Comparison of ENCODE assay signal across 10 cellular contexts in the genomic region with DNA sequence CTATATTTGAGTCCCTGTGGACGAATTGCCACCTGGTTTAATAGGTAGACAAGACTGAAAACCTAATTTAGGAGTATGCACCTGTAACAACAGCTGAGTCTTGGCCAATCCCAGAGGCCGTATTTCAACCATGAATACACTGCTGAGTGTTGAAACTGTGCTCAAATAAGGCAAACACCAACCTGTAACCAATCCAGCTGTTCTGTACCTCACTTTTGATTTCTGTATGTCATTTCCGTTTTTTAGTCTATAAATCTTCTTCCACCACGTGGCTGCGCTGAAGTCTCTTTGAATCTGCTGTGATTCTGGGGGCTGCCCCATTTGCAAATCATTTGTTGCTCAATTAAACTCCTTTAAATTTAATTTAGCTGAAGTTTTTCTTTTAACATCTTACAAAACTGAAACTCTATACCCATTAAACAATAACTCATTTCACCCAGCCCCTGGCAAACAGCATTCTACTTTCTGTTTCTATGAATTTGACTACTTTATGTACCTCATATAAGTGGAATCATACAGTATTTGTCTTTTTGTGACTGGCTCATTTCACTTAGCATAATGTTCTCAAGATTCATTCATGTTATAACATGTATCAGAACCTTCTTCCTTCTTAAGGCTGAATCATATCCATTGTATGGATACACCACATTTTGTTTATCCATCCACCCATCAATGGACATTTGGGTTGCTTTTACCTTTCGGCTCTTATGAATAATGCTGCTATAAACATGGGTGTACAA. TPM values are rescaled to one million over a fixed set of nuclear protein-coding genes. Genes with fewer than 3 reads are reported as not detected.
DNase-seq lines count a peak whose midpoint lies in the region; ATAC-seq and TF ChIP-seq lines count a peak whose summit lies in the region.
"Had no signal": no experiment of that assay in that cellular context is flagged by ENCODE, and none has a peak within 500 bp of the region (broad histone marks: within the 10 kb centered on the region; RNA-seq: fewer than 3 reads in every experiment).

No MANE protein-coding gene starts in this region.

- H3K27ac Mint-ChIP-seq in activated CD4-positive, alpha-beta T cell treated with anti-CD3 and anti-CD28 coated beads for 36 hours: peak overlapping the region; percentile 84
- H3K27ac Mint-ChIP-seq in activated CD8-positive, alpha-beta T cell treated with anti-CD3 and anti-CD28 coated beads, Interleukin-2, amount 10 ng/mL, durations not matched to agents 7 days and 5 days: peak overlapping the region; percentile 6
- peak overlapping the region; percentile 37 for H3K27ac Mint-ChIP-seq in stimulated activated effector memory CD8-positive, alpha-beta T cell treated with anti-CD3 and anti-CD28 coated beads, Interleukin-12 subunit alpha, Interleukin-12 subunit beta, amount 100 ng/mL, for 72 hours
- no peak overlapping the region for H3K27ac Mint-ChIP-seq in mesothelial cell of epicardium

- intact Hi-C loops in activated CD4-positive, alpha-beta T cell treated with anti-CD3 and anti-CD28 coated beads for 36 hours (cut with DNase I, micrococcal nuclease): no loop called here

- no peaks in the 10 kb centered on the region for H3K36me3 Mint-ChIP-seq in activated CD4-positive, alpha-beta T cell treated with anti-CD3 and anti-CD28 coated beads for 36 hours (ENCODE audit: low read depth)
- no peaks in the 10 kb centered on the region for H3K36me3 Mint-ChIP-seq in activated CD8-positive, alpha-beta T cell treated with anti-CD3 and anti-CD28 coated beads, Interleukin-2, amount 10 ng/mL, durations not matched to agents 7 days and 5 days (ENCODE audit: low read depth)
- H3K36me3 Mint-ChIP-seq in stimulated activated effector memory CD8-positive, alpha-beta T cell treated with anti-CD3 and anti-CD28 coated beads, Interleukin-12 subunit alpha, Interleukin-12 subunit beta, amount 100 ng/mL, for 72 hours: no peaks in the 10 kb centered on the region
- no peaks in the 10 kb centered on the region for H3K36me3 Mint-ChIP-seq in mesothelial cell of epicardium

- peak; percentile 66 for DNase-seq in activated CD4-positive, alpha-beta T cell treated with anti-CD3 and anti-CD28 coated beads for 36 hours
- DNase-seq in activated CD4-positive, alpha-beta T cell treated with anti-CD3 and anti-CD28 coated beads for 1 hour: no peak
- DNase-seq in activated CD8-positive, alpha-beta T cell treated with anti-CD3 and anti-CD28 coated beads, Interleukin-2, amount 10 ng/mL, durations not matched to agents 7 days and 5 days: peak; percentile 33
- DNase-seq in stimulated activated effector memory CD8-positive, alpha-beta T cell treated with anti-CD3 and anti-CD28 coated beads, Interleukin-12 subunit alpha, Interleukin-12 subunit beta, amount 100 ng/mL, for 72 hours (ENCODE audit: low spot score in 2 of 2): no peak
- DNase-seq in AG08395 (ENCODE audit: low spot score) (no peak), mesothelial cell of epicardium (ENCODE audit: low spot score in 2 of 2, unreplicated experiment in 2 of 2) (no peak), inferior parietal cortex (ENCODE audit: extremely low spot score) (no peak)
- DNase-seq: NCI-H1930 had no signal

- POLR2A ChIA-PET in activated CD4-positive, alpha-beta T cell treated with anti-CD3 and anti-CD28 coated beads for 36 hours (lab: Charles Lee): interaction anchor here (0.6 to 1.3 kb wide), 3 partner anchors 78 to 400 kb away, joined by 3 to 4 read pairs (median 3); no protein-coding TSS in a partner anchor
- POLR2A ChIA-PET in activated CD8-positive, alpha-beta T cell treated with anti-CD3 and anti-CD28 coated beads, Interleukin-2, amount 10 ng/mL, durations not matched to agents 7 days and 5 days (lab: Charles Lee): no interaction called here

- H3K4me1 Mint-ChIP-seq in activated CD4-positive, alpha-beta T cell treated with anti-CD3 and anti-CD28 coated beads for 36 hours: peaks cover 28% of the 10 kb centered on the region
- peaks cover 12% of the 10 kb centered on the region for H3K4me1 Mint-ChIP-seq in activated CD8-positive, alpha-beta T cell treated with anti-CD3 and anti-CD28 coated beads, Interleukin-2, amount 10 ng/mL, durations not matched to agents 7 days and 5 days (ENCODE audit: low read depth)
- H3K4me1 Mint-ChIP-seq in stimulated activated effector memory CD8-positive, alpha-beta T cell treated with anti-CD3 and anti-CD28 coated beads, Interleukin-12 subunit alpha, Interleukin-12 subunit beta, amount 100 ng/mL, for 72 hours: peaks cover 7% of the 10 kb centered on the region
- H3K4me1 Mint-ChIP-seq in mesothelial cell of epicardium: peaks cover 5% of the 10 kb centered on the region
- H3K4me1 Mint-ChIP-seq: neural crest cell had no signal

- ATAC-seq in activated CD4-positive, alpha-beta T cell treated with anti-CD3 and anti-CD28 coated beads for 36 hours: peak; percentile 87
- ATAC-seq in HG03039 (IDR thresholded peaks at IDR 0.05; ENCODE audit: unreplicated experiment): peak; percentile 61
- ATAC-seq in activated CD8-positive, alpha-beta T cell treated with anti-CD3 and anti-CD28 coated beads, Interleukin-2, amount 10 ng/mL, durations not matched to agents 7 days and 5 days: peak; percentile 48
- peak; percentile 80 for ATAC-seq in stimulated activated effector memory CD8-positive, alpha-beta T cell treated with anti-CD3 and anti-CD28 coated beads, Interleukin-12 subunit alpha, Interleukin-12 subunit beta, amount 100 ng/mL, for 72 hours

- CTCF ChIA-PET in activated CD4-positive, alpha-beta T cell treated with anti-CD3 and anti-CD28 coated beads for 36 hours (lab: Charles Lee): interaction anchor here (1.3 to 2.5 kb wide), 7 partner anchors 7 to 572 kb away, joined by 3 to 14 read pairs (median 8); a partner anchor contains a TSS
- CTCF ChIA-PET in activated CD8-positive, alpha-beta T cell treated with anti-CD3 and anti-CD28 coated beads, Interleukin-2, amount 10 ng/mL, durations not matched to agents 7 days and 5 days (lab: Charles Lee): interaction anchor here (0.7 to 2.4 kb wide), 5 partner anchors 8 to 572 kb away, joined by 3 to 14 read pairs (median 6); no protein-coding TSS in a partner anchor

- H3K9me3 Mint-ChIP-seq in activated CD4-positive, alpha-beta T cell treated with anti-CD3 and anti-CD28 coated beads for 36 hours (ENCODE audit: low read depth): no peaks in the 10 kb centered on the region
- no peaks in the 10 kb centered on the region for H3K9me3 Mint-ChIP-seq in activated CD8-positive, alpha-beta T cell treated with anti-CD3 and anti-CD28 coated beads, Interleukin-2, amount 10 ng/mL, durations not matched to agents 7 days and 5 days (ENCODE audit: insufficient read depth)
- no peaks in the 10 kb centered on the region for H3K9me3 Mint-ChIP-seq in stimulated activated effector memory CD8-positive, alpha-beta T cell treated with anti-CD3 and anti-CD28 coated beads, Interleukin-12 subunit alpha, Interleukin-12 subunit beta, amount 100 ng/mL, for 72 hours
- H3K9me3 Mint-ChIP-seq in mesothelial cell of epicardium: no peaks in the 10 kb centered on the region
- H3K9me3 Mint-ChIP-seq: neural crest cell had no signal

- TF ChIP-seq CTCF in mesothelial cell of epicardium (IDR thresholded peaks at IDR 0.05; ENCODE audit: unreplicated experiment): no peak

- no peaks in the 10 kb centered on the region for H3K27me3 Mint-ChIP-seq in activated CD4-positive, alpha-beta T cell treated with anti-CD3 and anti-CD28 coated beads for 36 hours
- H3K27me3 Mint-ChIP-seq in activated CD8-positive, alpha-beta T cell treated with anti-CD3 and anti-CD28 coated beads, Interleukin-2, amount 10 ng/mL, durations not matched to agents 7 days and 5 days (ENCODE audit: low read depth): peaks cover 5% of the 10 kb centered on the region
- peaks cover 2% of the 10 kb centered on the region for H3K27me3 Mint-ChIP-seq in mesothelial cell of epicardium (ENCODE audit: low read depth)

- H3K4me3 Mint-ChIP-seq in activated CD4-positive, alpha-beta T cell treated with anti-CD3 and anti-CD28 coated beads for 36 hours: peak overlapping the region; percentile 48
- no peak overlapping the region for H3K4me3 Mint-ChIP-seq in activated CD8-positive, alpha-beta T cell treated with anti-CD3 and anti-CD28 coated beads, Interleukin-2, amount 10 ng/mL, durations not matched to agents 7 days and 5 days
- peak overlapping the region; percentile 15 for H3K4me3 Mint-ChIP-seq in stimulated activated effector memory CD8-positive, alpha-beta T cell treated with anti-CD3 and anti-CD28 coated beads, Interleukin-12 subunit alpha, Interleukin-12 subunit beta, amount 100 ng/mL, for 72 hours
- H3K4me3 Mint-ChIP-seq in mesothelial cell of epicardium: no peak overlapping the region
- H3K4me3 Mint-ChIP-seq: neural crest cell had no signal

RNA-seq across cellular contexts. Expression of a gene that starts 7.5 kb away (rescaled TPM):
- 10 to 100 TPM; 27.2 to 35.8 TPM for total RNA-seq in activated CD4-positive, alpha-beta T cell treated with anti-CD3 and anti-CD28 coated beads for 36 hours
- 10 to 100 TPM; 32.5 to 34.9 TPM for total RNA-seq in activated CD8-positive, alpha-beta T cell treated with anti-CD3 and anti-CD28 coated beads, Interleukin-2, amount 10 ng/mL, durations not matched to agents 7 days and 5 days
- 73.4 to 81.1 TPM (median 79.4 TPM) in 3 replicates for total RNA-seq in mesothelial cell of epicardium

Comparison
In these comparisons a context has a peak if more than half of its experiments do, and no peak if none do; other contexts are left out.
1. DNase-seq: peak in activated CD4-positive, alpha-beta T cell treated with anti-CD3 and anti-CD28 coated beads for 36 hours (single experiment) and activated CD8-positive, alpha-beta T cell treated with anti-CD3 and anti-CD28 coated beads, Interleukin-2, amount 10 ng/mL, durations not matched to agents 7 days and 5 days (single experiment); none in activated CD4-positive, alpha-beta T cell treated with anti-CD3 and anti-CD28 coated beads for 1 hour (single experiment), stimulated activated effector memory CD8-positive, alpha-beta T cell treated with anti-CD3 and anti-CD28 coated beads, Interleukin-12 subunit alpha, Interleukin-12 subunit beta, amount 100 ng/mL, for 72 hours (0 of 2), AG08395 (single experiment), mesothelial cell of epicardium (0 of 2) and inferior parietal cortex (single experiment).
2. H3K4me3 Mint-ChIP-seq: peak in activated CD4-positive, alpha-beta T cell treated with anti-CD3 and anti-CD28 coated beads for 36 hours (single experiment) and stimulated activated effector memory CD8-positive, alpha-beta T cell treated with anti-CD3 and anti-CD28 coated beads, Interleukin-12 subunit alpha, Interleukin-12 subunit beta, amount 100 ng/mL, for 72 hours (single experiment); none in activated CD8-positive, alpha-beta T cell treated with anti-CD3 and anti-CD28 coated beads, Interleukin-2, amount 10 ng/mL, durations not matched to agents 7 days and 5 days (single experiment) and mesothelial cell of epicardium (single experiment).
3. Peak in every context shown above with its lines, with median percentiles within 50 percentile points of each other: ATAC-seq.